14 cellular contexts compared by ENCODE assay signal in genomic region chr2:121697108-121697631, GRCh38. TPM values are rescaled to one million over a fixed set of nuclear protein-coding genes. Genes with fewer than 3 reads are reported as not detected.
DNase-seq lines count a peak whose midpoint lies in the region; ATAC-seq and TF ChIP-seq lines count a peak whose summit lies in the region.
"Had no signal": no experiment of that assay in that cellular context is flagged by ENCODE, and none has a peak within 500 bp of the region (broad histone marks: within the 10 kb centered on the region; RNA-seq: fewer than 3 reads in every experiment).

No MANE protein-coding gene starts in this region.

- H3K9me3 Mint-ChIP-seq in activated T-cell treated with anti-CD3 and anti-CD28 coated beads, Interleukin-2, amount 50 U/mL, for 24 hours, result no peaks in the 10 kb centered on the region
- H3K9me3 Mint-ChIP-seq in activated CD8-positive, alpha-beta T cell treated with anti-CD3 and anti-CD28 coated beads, Interleukin-2, amount 10 ng/mL, durations not matched to agents 7 days and 5 days (ENCODE audit: insufficient read depth), result no peaks in the 10 kb centered on the region
- no peaks in the 10 kb centered on the region for H3K9me3 Mint-ChIP-seq in type B pancreatic cell

- H3K36me3 ChIP-seq in left lung, result no peaks in the 10 kb centered on the region
- H3K36me3 ChIP-seq: thoracic aorta had no signal

- no peaks in the 10 kb centered on the region for H3K27me3 Mint-ChIP-seq in activated T-cell treated with anti-CD3 and anti-CD28 coated beads, Interleukin-2, amount 50 U/mL, for 24 hours
- peaks cover under 1% of the 10 kb centered on the region for H3K27me3 Mint-ChIP-seq in activated CD8-positive, alpha-beta T cell treated with anti-CD3 and anti-CD28 coated beads, Interleukin-2, amount 10 ng/mL, durations not matched to agents 7 days and 5 days (ENCODE audit: low read depth)
- H3K27me3 Mint-ChIP-seq in type B pancreatic cell, result no peaks in the 10 kb centered on the region

- H3K4me3 ChIP-seq in left lung, result no peak overlapping the region
- H3K4me3 ChIP-seq: mucosa of descending colon, thoracic aorta had no signal

- POLR2A ChIA-PET in activated CD8-positive, alpha-beta T cell treated with anti-CD3 and anti-CD28 coated beads, Interleukin-2, amount 10 ng/mL, durations not matched to agents 7 days and 5 days (lab: Charles Lee), result interaction anchor here (1.8 to 5.5 kb wide), 2 partner anchors 48 to 166 kb away, joined by 6 to 110 read pairs; partner anchors contain the start of genes CLASP1 and RNU4ATAC

- ATAC-seq in activated CD8-positive, alpha-beta T cell treated with anti-CD3 and anti-CD28 coated beads, Interleukin-2, amount 10 ng/mL, durations not matched to agents 7 days and 5 days, result no peak
- ATAC-seq in left lung, result peak; percentile 73
- ATAC-seq: mucosa of descending colon, sciatic nerve had no signal

- peak overlapping the region; percentile 6 for H3K27ac Mint-ChIP-seq in activated T-cell treated with anti-CD3 and anti-CD28 coated beads, Interleukin-2, amount 50 U/mL, for 24 hours
- peak overlapping the region; percentile 27 for H3K27ac Mint-ChIP-seq in activated CD8-positive, alpha-beta T cell treated with anti-CD3 and anti-CD28 coated beads, Interleukin-2, amount 10 ng/mL, durations not matched to agents 7 days and 5 days
- H3K27ac Mint-ChIP-seq in type B pancreatic cell, result peak overlapping the region; percentile 67

- peak overlapping the region; percentile 45 to 66 for H3K27ac ChIP-seq in left lung
- H3K27ac ChIP-seq: thoracic aorta had no signal

- no peak for DNase-seq in activated T-cell treated with anti-CD3 and anti-CD28 coated beads, Interleukin-2, amount 50 U/mL, for 24 hours
- DNase-seq in activated T-cell treated with anti-CD3 and anti-CD28 coated beads for 4 hours, result no peak
- no peak for DNase-seq in activated CD8-positive, alpha-beta T cell treated with anti-CD3 and anti-CD28 coated beads, Interleukin-2, amount 10 ng/mL, durations not matched to agents 7 days and 5 days
- DNase-seq in left lung, result peak in 1 of 2 donors; percentile 56
- DNase-seq in type B pancreatic cell (ENCODE audit: extremely low spot score, unreplicated experiment), result no peak
- DNase-seq in stimulated activated CD4-positive, alpha-beta T cell treated with anti-CD3 and anti-CD28 coated beads, Interleukin-12 subunit alpha, Interleukin-12 subunit beta, amount 100 ng/mL, for 4 hours, result no peak
- no peak for DNase-seq in activated gamma-delta T cell (lab: John Stamatoyannopoulos, UW)
- DNase-seq in occipital lobe (lab: John Stamatoyannopoulos, UW), result no peak
- DNase-seq: HCEC 1CT, mucosa of descending colon, OCI-M1, T1000 had no signal

- H3K4me1 ChIP-seq in left lung, result peaks cover 14 to 33% of the 10 kb centered on the region in 2 donors

- intact Hi-C loops in left lung (cut with DNase I), result no loop called here

- H3K4me1 Mint-ChIP-seq in activated T-cell treated with anti-CD3 and anti-CD28 coated beads, Interleukin-2, amount 50 U/mL, for 24 hours (ENCODE audit: low read depth), result peaks cover 45% of the 10 kb centered on the region
- peaks cover 47% of the 10 kb centered on the region for H3K4me1 Mint-ChIP-seq in activated CD8-positive, alpha-beta T cell treated with anti-CD3 and anti-CD28 coated beads, Interleukin-2, amount 10 ng/mL, durations not matched to agents 7 days and 5 days (ENCODE audit: low read depth)
- peaks cover 18% of the 10 kb centered on the region for H3K4me1 Mint-ChIP-seq in type B pancreatic cell (ENCODE audit: unreplicated experiment)

- no peaks in the 10 kb centered on the region for H3K9me3 ChIP-seq in left lung
- H3K9me3 ChIP-seq: mucosa of descending colon, thoracic aorta had no signal

- H3K36me3 Mint-ChIP-seq in activated T-cell treated with anti-CD3 and anti-CD28 coated beads, Interleukin-2, amount 50 U/mL, for 24 hours (ENCODE audit: low read depth), result no peaks in the 10 kb centered on the region
- no peaks in the 10 kb centered on the region for H3K36me3 Mint-ChIP-seq in activated CD8-positive, alpha-beta T cell treated with anti-CD3 and anti-CD28 coated beads, Interleukin-2, amount 10 ng/mL, durations not matched to agents 7 days and 5 days (ENCODE audit: low read depth)
- no peaks in the 10 kb centered on the region for H3K36me3 Mint-ChIP-seq in type B pancreatic cell

- H3K4me3 Mint-ChIP-seq in activated T-cell treated with anti-CD3 and anti-CD28 coated beads, Interleukin-2, amount 50 U/mL, for 24 hours, result no peak overlapping the region
- no peak overlapping the region for H3K4me3 Mint-ChIP-seq in activated CD8-positive, alpha-beta T cell treated with anti-CD3 and anti-CD28 coated beads, Interleukin-2, amount 10 ng/mL, durations not matched to agents 7 days and 5 days
- no peak overlapping the region for H3K4me3 Mint-ChIP-seq in type B pancreatic cell

- H3K27me3 ChIP-seq in left lung, result no peaks in the 10 kb centered on the region

- CTCF ChIA-PET in activated CD8-positive, alpha-beta T cell treated with anti-CD3 and anti-CD28 coated beads, Interleukin-2, amount 10 ng/mL, durations not matched to agents 7 days and 5 days (lab: Charles Lee), result interaction anchor here (1.0 kb wide), 1 partner anchor 47 kb away, joined by 3 read pairs; no protein-coding TSS in a partner anchor

- TF ChIP-seq CTCF in left lung (IDR thresholded peaks at IDR 0.05) (no peak), type B pancreatic cell (conservative IDR thresholded peaks at IDR 0.05) (no peak)

RNA-seq across cellular contexts. Expression of gene NIFK, which starts 39.5 kb away (rescaled TPM):
- total RNA-seq in activated CD8-positive, alpha-beta T cell treated with anti-CD3 and anti-CD28 coated beads, Interleukin-2, amount 10 ng/mL, durations not matched to agents 7 days and 5 days, result 10 to 100 TPM; 79.8 to 80.1 TPM
- total RNA-seq in left lung (10 to 100 TPM; 34.6 to 46.2 TPM), type B pancreatic cell (ENCODE audit: low replicate concordance) (55.5 and 60.9 TPM in 2 replicates), occipital lobe (51.6 TPM)

RNA-seq across cellular contexts. Expression of gene CLASP1, which starts 47.9 kb away (rescaled TPM):
- total RNA-seq in activated CD8-positive, alpha-beta T cell treated with anti-CD3 and anti-CD28 coated beads, Interleukin-2, amount 10 ng/mL, durations not matched to agents 7 days and 5 days, result 10 to 100 TPM; 62.3 to 65.2 TPM
- total RNA-seq in left lung (10 to 100 TPM; 42.9 to 51.7 TPM), type B pancreatic cell (ENCODE audit: low replicate concordance) (42.7 and 74.6 TPM in 2 replicates), occipital lobe (215 TPM)

RNA-seq across cellular contexts. Expression of gene TSN, which starts 58.3 kb away (rescaled TPM):
- 10 to 100 TPM; 55.4 to 57.9 TPM for total RNA-seq in activated CD8-positive, alpha-beta T cell treated with anti-CD3 and anti-CD28 coated beads, Interleukin-2, amount 10 ng/mL, durations not matched to agents 7 days and 5 days
- 10 to 100 TPM; 51.3 to 56.9 TPM for total RNA-seq in left lung
- total RNA-seq in type B pancreatic cell (ENCODE audit: low replicate concordance), result 64.6 and 87.6 TPM in 2 replicates
- 78.3 TPM for total RNA-seq in occipital lobe

Comparison
In these comparisons a context has a peak if more than half of its experiments do, and no peak if none do; other contexts are left out.
1. H3K27ac Mint-ChIP-seq: peak in every context shown above with its lines; median percentile 67 in type B pancreatic cell; 27 in activated CD8-positive, alpha-beta T cell treated with anti-CD3 and anti-CD28 coated beads, Interleukin-2, amount 10 ng/mL, durations not matched to agents 7 days and 5 days; 6 in activated T-cell treated with anti-CD3 and anti-CD28 coated beads, Interleukin-2, amount 50 U/mL, for 24 hours.